Comparison of ENCODE assay signal across 8 cellular contexts in the genomic region with DNA sequence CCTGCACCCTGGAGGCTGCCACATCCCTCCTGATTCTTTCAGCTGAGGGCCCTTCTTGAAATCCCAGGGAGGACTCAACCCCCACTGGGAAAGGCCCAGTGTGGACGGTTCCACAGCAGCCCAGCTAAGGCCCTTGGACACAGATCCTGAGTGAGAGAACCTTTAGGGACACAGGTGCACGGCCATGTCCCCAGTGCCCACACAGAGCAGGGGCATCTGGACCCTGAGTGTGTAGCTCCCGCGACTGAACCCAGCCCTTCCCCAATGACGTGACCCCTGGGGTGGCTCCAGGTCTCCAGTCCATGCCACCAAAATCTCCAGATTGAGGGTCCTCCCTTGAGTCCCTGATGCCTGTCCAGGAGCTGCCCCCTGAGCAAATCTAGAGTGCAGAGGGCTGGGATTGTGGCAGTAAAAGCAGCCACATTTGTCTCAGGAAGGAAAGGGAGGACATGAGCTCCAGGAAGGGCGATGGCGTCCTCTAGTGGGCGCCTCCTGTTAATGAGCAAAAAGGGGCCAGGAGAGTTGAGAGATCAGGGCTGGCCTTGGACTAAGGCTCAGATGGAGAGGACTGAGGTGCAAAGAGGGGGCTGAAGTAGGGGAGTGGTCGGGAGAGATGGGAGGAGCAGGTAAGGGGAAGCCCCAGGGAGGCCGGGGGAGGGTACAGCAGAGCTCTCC. TPM values are rescaled to one million over a fixed set of nuclear protein-coding genes. Genes with fewer than 3 reads are reported as not detected.
A peak's percentile ranks its signal among the peaks of the same experiment; 100 is the strongest.
DNase-seq lines count a peak whose midpoint lies in the region; ATAC-seq, FAIRE-seq and TF ChIP-seq lines count a peak whose summit lies in the region.

No MANE protein-coding gene starts in this region.

- H4K20me1 ChIP-seq in OCI-LY1 (ENCODE audit: insufficient read depth, low read length) (no peaks in the 10 kb centered on the region), keratinocyte (ENCODE audit: control insufficient read depth, extremely low read depth, insufficient read depth, low read length) (peaks cover 4% of the 10 kb centered on the region)

- no peaks in the 10 kb centered on the region for H3K9me3 ChIP-seq in OCI-LY1 (ENCODE audit: low read length)
- H3K9me3 ChIP-seq in keratinocyte (ENCODE audit: control insufficient read depth, low read depth, low read length): no peaks in the 10 kb centered on the region

- H3K9ac ChIP-seq in OCI-LY1 (ENCODE audit: low read length) (no peak overlapping the region), keratinocyte (ENCODE audit: control insufficient read depth, extremely low read depth, insufficient read depth, low read length) (no peak overlapping the region)

- H3K9me1 ChIP-seq in keratinocyte (ENCODE audit: control insufficient read depth, extremely low read depth, insufficient read depth, low read length): no peaks in the 10 kb centered on the region

- no peaks in the 10 kb centered on the region for H3K79me2 ChIP-seq in OCI-LY1 (ENCODE audit: insufficient read depth, low read length)
- H3K79me2 ChIP-seq in keratinocyte (ENCODE audit: control insufficient read depth, insufficient read depth, low read length): no peaks in the 10 kb centered on the region

- H3K4me2 ChIP-seq in OCI-LY1 (ENCODE audit: low read length) (no peak overlapping the region), keratinocyte (ENCODE audit: control insufficient read depth, extremely low read depth, insufficient read depth, low read depth, low read length) (no peak overlapping the region)

- no peaks in the 10 kb centered on the region for H3F3A ChIP-seq in OCI-LY1 (ENCODE audit: insufficient read depth, low read length)

- no peak for ATAC-seq in GM18868 (IDR thresholded peaks at IDR 0.05; ENCODE audit: unreplicated experiment)
- ATAC-seq in GM21737 (IDR thresholded peaks at IDR 0.05; ENCODE audit: unreplicated experiment): no peak

- TF ChIP-seq CTCF in GM12874 (IDR thresholded peaks at IDR 0.05; ENCODE audit: insufficient read depth, low read depth, low read length) (peak; percentile 58), OCI-LY1 (IDR thresholded peaks at IDR 0.05; ENCODE audit: low read length) (peak; percentile 49), keratinocyte (optimal IDR thresholded peaks at IDR 0.05 in 1 of 3, IDR thresholded peaks at IDR 0.05 in 1 of 3, conservative IDR thresholded peaks at IDR 0.05 in 1 of 3; ENCODE audit: extremely low read depth in 1 of 3, insufficient read depth in 2 of 3, low read length in 3 of 3) (peak; percentile 23 to 52 (median 32))

- H3K9me2 ChIP-seq in OCI-LY1 (ENCODE audit: low read depth, low read length): no peaks in the 10 kb centered on the region

- no peak overlapping the region for H3K27ac ChIP-seq in OCI-LY1 (ENCODE audit: low read depth, low read length, poor library complexity, severe bottlenecking)
- H3K27ac ChIP-seq in keratinocyte (ENCODE audit: control insufficient read depth, insufficient read depth, low read length): no peak overlapping the region

- no peak overlapping the region for H2AFZ ChIP-seq in OCI-LY1 (ENCODE audit: low read length)
- H2AFZ ChIP-seq in keratinocyte (ENCODE audit: control insufficient read depth, low read length): no peak overlapping the region

- dilution Hi-C loops in keratinocyte (cut with MboI; ENCODE audit: extremely low pct_ligation_motif_present, low sequenced_read_pairs): no loop called here

- no peak overlapping the region for H3K4me3 ChIP-seq in OCI-LY1 (ENCODE audit: low read depth, low read length, poor library complexity, severe bottlenecking)
- no peak overlapping the region for H3K4me3 ChIP-seq in keratinocyte (ENCODE audit: control insufficient read depth in 2 of 3, extremely low read depth in 1 of 3, insufficient read depth in 2 of 3, low read depth in 1 of 3, low read length in 3 of 3)

- no peaks in the 10 kb centered on the region for H3K36me3 ChIP-seq in OCI-LY1 (ENCODE audit: insufficient read depth, low read length)
- H3K36me3 ChIP-seq in keratinocyte (ENCODE audit: control insufficient read depth in 2 of 2, extremely low read depth in 1 of 2, insufficient read depth in 2 of 2, low read length in 2 of 2): no peaks in the 10 kb centered on the region

- no peaks in the 10 kb centered on the region for H3K4me1 ChIP-seq in OCI-LY1 (ENCODE audit: insufficient read depth, low read length, severe bottlenecking)
- no peaks in the 10 kb centered on the region for H3K4me1 ChIP-seq in keratinocyte (ENCODE audit: control insufficient read depth, extremely low read depth, insufficient read depth, low read length)

- DNase-seq in DMS 273 (lab: John Stamatoyannopoulos, UW; ENCODE audit: unreplicated experiment): peak; percentile 24
- no peak for DNase-seq in DMS 273 treated with DMSO at 0.1 percent for 48 hours (lab: John Stamatoyannopoulos, UW)
- DNase-seq in keratinocyte (ENCODE audit: low read depth, low spot score): no peak
- DNase-seq in hippocampal formation (lab: John Stamatoyannopoulos, UW): no peak

- H3K27me3 ChIP-seq in OCI-LY1 (ENCODE audit: insufficient read depth, low read length) (no peaks in the 10 kb centered on the region; the same call in 1 of the 2 replicates), keratinocyte (ENCODE audit: control insufficient read depth, extremely low read depth, insufficient read depth, low read length) (no peaks in the 10 kb centered on the region)

- FAIRE-seq in keratinocyte (lab: Jason Lieb, UNC): no peak

RNA-seq across cellular contexts. Expression of gene CEACAM5, which starts 6.9 kb away (rescaled TPM):
- polyA plus RNA-seq in keratinocyte: 0.03 TPM in 1 of 3 replicates, not detected in the others
- not detected for polyA plus RNA-seq in keratinocyte (2011; ENCODE audit: low read depth)
- polyA plus RNA-seq in keratinocyte (2011; cell fraction: cytosol; rRNA removed): not detected in 2 replicates
- 0.05 TPM in 1 of 2 replicates, not detected in the other for polyA plus RNA-seq in keratinocyte (2011; cell fraction: nucleus; rRNA removed)
- polyA plus RNA-seq in keratinocyte (2012; ENCODE audit: low replicate concordance): not detected in 2 replicates
- not detected in 3 replicates for polyA minus RNA-seq in keratinocyte
- not detected for polyA minus RNA-seq in keratinocyte (2011; cell fraction: cytosol; rRNA and poly(A)+ RNA removed)
- polyA minus RNA-seq in keratinocyte (2011; cell fraction: nucleus; rRNA and poly(A)+ RNA removed): not detected in 2 replicates

RNA-seq across cellular contexts. Expression of gene CEACAM7, which starts 13.5 kb away (rescaled TPM):
- not detected in 3 replicates for polyA plus RNA-seq in keratinocyte
- not detected for polyA plus RNA-seq in keratinocyte (2011; ENCODE audit: low read depth)
- not detected in 2 replicates for polyA plus RNA-seq in keratinocyte (2011; cell fraction: cytosol; rRNA removed)
- not detected in 2 replicates for polyA plus RNA-seq in keratinocyte (2011; cell fraction: nucleus; rRNA removed)
- polyA plus RNA-seq in keratinocyte (2012; ENCODE audit: low replicate concordance): not detected in 2 replicates
- not detected in 3 replicates for polyA minus RNA-seq in keratinocyte
- polyA minus RNA-seq in keratinocyte (2011; cell fraction: cytosol; rRNA and poly(A)+ RNA removed): not detected
- not detected in 2 replicates for polyA minus RNA-seq in keratinocyte (2011; cell fraction: nucleus; rRNA and poly(A)+ RNA removed)

RNA-seq across cellular contexts. Expression of gene CEACAM6, which starts 53.8 kb away (rescaled TPM):
- 0.28 to 1.2 TPM (median 1.00 TPM) in 3 replicates for polyA plus RNA-seq in keratinocyte
- polyA plus RNA-seq in keratinocyte (2011; ENCODE audit: low read depth): 1.3 TPM
- 0.32 and 1.1 TPM in 2 replicates for polyA plus RNA-seq in keratinocyte (2011; cell fraction: cytosol; rRNA removed)
- polyA plus RNA-seq in keratinocyte (2011; cell fraction: nucleus; rRNA removed): 2.1 and 4.2 TPM in 2 replicates
- 1.1 and 2.0 TPM in 2 replicates for polyA plus RNA-seq in keratinocyte (2012; ENCODE audit: low replicate concordance)
- 0.66 to 0.75 TPM (median 0.70 TPM) in 3 replicates for polyA minus RNA-seq in keratinocyte
- not detected for polyA minus RNA-seq in keratinocyte (2011; cell fraction: cytosol; rRNA and poly(A)+ RNA removed)
- polyA minus RNA-seq in keratinocyte (2011; cell fraction: nucleus; rRNA and poly(A)+ RNA removed): 2.0 and 3.4 TPM in 2 replicates
